ENCODE assay signal across 10 cellular contexts in genomic region chr20:37656945-37657344, GRCh38.
"Had no signal": no experiment of that assay in that cellular context is flagged by ENCODE, and none has a peak within 500 bp of the region (broad histone marks: within the 10 kb centered on the region; RNA-seq: fewer than 3 reads in every experiment).

No MANE protein-coding gene starts in this region.

- ATAC-seq: GM23338, HCT116 had no signal

- FAIRE-seq: H1 had no signal

- H3K4me2 ChIP-seq: GM23338 had no signal

- H3K9ac ChIP-seq: GM23248 had no signal

- H3K27ac ChIP-seq: GM23248 had no signal

- H3K9me3 Mint-ChIP-seq: HFFc6 had no signal

- H3K4me3 ChIP-seq: GM23248, GM23338, HAP-1 had no signal

- H3K9me3 ChIP-seq: HAP-1 had no signal

- H3K36me3 ChIP-seq: HAP-1 had no signal

- H3K4me3 Mint-ChIP-seq: GM23338, H9, HFFc6 had no signal

- H2AFZ ChIP-seq: GM23248, GM23338 had no signal

- DNase-seq: GM23248, GOT3, H7, H9, HCEC 1CT, HFFc6 had no signal

- H3K4me1 ChIP-seq: HAP-1 had no signal

- H3K27ac Mint-ChIP-seq: GM23338, H9, HFFc6 had no signal
